Comparison of ENCODE assay signal across 35 cellular contexts in genomic region chr10:75962395-75963061, GRCh38.
"Had no signal": no experiment of that assay in that cellular context is flagged by ENCODE, and none has a peak within 500 bp of the region (broad histone marks: within the 10 kb centered on the region; RNA-seq: fewer than 3 reads in every experiment).

No MANE protein-coding gene starts in this region.

- H3K27me3 ChIP-seq: MG63 had no signal

- H3K9ac ChIP-seq: KMS-11 had no signal

- DNase-seq: Karpas-422, Kasumi-1, KG1, MG63, MM.1S, MV-4-11, NCI-H1048, NCI-H1092, NCI-H1092 treated with DMSO at 0.1 percent for 48 hours, NCI-H1105, NCI-H1105 treated with DMSO at 0.1 percent for 48 hours, NCI-H1417, NCI-H1417 treated with DMSO at 0.1 percent for 48 hours, NCI-H1436, NCI-H1436 treated with DMSO at 0.1 percent for 48 hours, NCI-H146, NCI-H1694, NCI-H1694 treated with DMSO at 0.1 percent for 48 hours, NCI-H187, NCI-H187 treated with DMSO at 0.1 percent for 48 hours, NCI-H1930, NCI-H2029, NCI-H2029 treated with DMSO at 0.1 percent for 48 hours, NCI-H2081, NCI-H2081 treated with DMSO at 0.1 percent for 48 hours, NCI-H2107, NCI-H2171, NCI-H2171 treated with DMSO at 0.1 percent for 48 hours, NCI-H2227 treated with DMSO at 0.1 percent for 48 hours, NCI-H226, NCI-H345, NCI-H446, NCI-H446 treated with DMSO at 0.1 percent for 48 hours, NCI-H510A had no signal

- H3K4me3 ChIP-seq: MG63 had no signal

- H3K4me2 ChIP-seq: KMS-11 had no signal

- H3K36me3 ChIP-seq: MG63 had no signal

- H3K9me3 ChIP-seq: MG63 had no signal

- H3K27ac ChIP-seq: KMS-11 had no signal
